ENCODE assay signal across 8 cellular contexts in the genomic region with DNA sequence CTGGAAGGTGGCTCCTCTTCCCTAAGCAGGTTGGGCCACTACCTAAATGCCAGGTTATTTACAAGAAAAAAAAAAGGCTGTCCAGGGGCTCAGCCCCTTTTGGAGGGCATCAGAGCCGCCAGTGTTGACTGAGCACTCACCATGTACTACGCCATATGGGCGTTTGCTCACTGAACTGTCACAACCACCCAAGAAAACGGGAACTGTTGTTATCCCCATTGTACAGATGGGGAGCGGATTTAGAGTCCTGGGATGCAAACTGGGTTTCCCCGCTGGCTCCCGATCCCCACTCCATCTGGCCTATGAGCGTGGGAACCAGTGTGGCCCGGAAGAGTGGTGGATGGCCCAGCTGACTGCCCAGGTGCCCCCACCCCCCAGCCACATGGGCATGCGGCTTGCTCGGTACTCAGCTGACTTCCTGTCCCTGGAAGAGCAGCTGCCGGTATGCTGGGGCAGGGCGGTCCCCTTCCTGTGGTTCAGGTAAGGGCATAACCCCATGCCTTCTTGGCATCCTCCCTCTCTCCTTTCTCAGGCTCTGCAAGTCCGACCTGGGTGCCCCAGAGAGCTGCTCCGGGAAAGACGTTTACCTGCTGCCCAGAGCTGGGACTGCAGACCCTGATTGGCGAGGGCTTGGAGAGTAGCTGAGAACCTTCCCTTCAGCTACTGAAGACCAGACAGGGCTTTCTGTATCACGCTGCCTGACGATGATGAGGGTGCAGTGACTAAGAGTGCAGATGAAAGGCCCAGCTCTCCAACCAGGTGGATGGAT. TPM values are rescaled to one million over a fixed set of nuclear protein-coding genes. Genes with fewer than 3 reads are reported as not detected.
DNase-seq lines count a peak whose midpoint lies in the region; ATAC-seq, FAIRE-seq and TF ChIP-seq lines count a peak whose summit lies in the region.

No MANE protein-coding gene starts in this region.

- H3K36me3 ChIP-seq in NT2/D1 (ENCODE audit: insufficient read depth, insufficient read length, low read length), result no peaks in the 10 kb centered on the region
- no peaks in the 10 kb centered on the region for H3K36me3 ChIP-seq in kidney (ENCODE audit: control insufficient read depth in 1 of 2, insufficient read depth in 2 of 2, low read length in 2 of 2)

- H3K4me3 Mint-ChIP-seq in activated T-helper 17 cell treated with anti-CD3 and anti-CD28 coated beads, Interleukin-2, amount 50 U/mL, for 72 hours, result peak overlapping the region; percentile 74
- H3K4me3 Mint-ChIP-seq in stimulated activated memory B cell treated with anti-CD40 and anti-IgM and Interleukin-4, amounts not matched to agents 10 μg/mL and 1 μg/mL and 100 μg/mL, for 72 hours, result peak overlapping the region; percentile 70

- no peak for FAIRE-seq in kidney (lab: Jason Lieb, UNC)

- H3K27me3 Mint-ChIP-seq in activated T-helper 17 cell treated with anti-CD3 and anti-CD28 coated beads, Interleukin-2, amount 50 U/mL, for 72 hours, result no peaks in the 10 kb centered on the region
- H3K27me3 Mint-ChIP-seq in stimulated activated memory B cell treated with anti-CD40 and anti-IgM and Interleukin-4, amounts not matched to agents 10 μg/mL and 1 μg/mL and 100 μg/mL, for 72 hours, result no peaks in the 10 kb centered on the region

- no peaks in the 10 kb centered on the region for H3K9me3 Mint-ChIP-seq in activated T-helper 17 cell treated with anti-CD3 and anti-CD28 coated beads, Interleukin-2, amount 50 U/mL, for 72 hours
- no peaks in the 10 kb centered on the region for H3K9me3 Mint-ChIP-seq in stimulated activated memory B cell treated with anti-CD40 and anti-IgM and Interleukin-4, amounts not matched to agents 10 μg/mL and 1 μg/mL and 100 μg/mL, for 72 hours

- intact Hi-C loops in kidney (cut with DNase I), result no loop called here

- no peak for TF ChIP-seq CTCF in GM12865 (IDR thresholded peaks at IDR 0.05; ENCODE audit: insufficient read depth, low read depth, low read length, missing control alignments)
- no peak for TF ChIP-seq CTCF in kidney (IDR thresholded peaks at IDR 0.05; ENCODE audit: borderline replicate concordance, extremely low read depth, insufficient read depth)

- peaks cover 55% of the 10 kb centered on the region for H3K4me1 Mint-ChIP-seq in activated T-helper 17 cell treated with anti-CD3 and anti-CD28 coated beads, Interleukin-2, amount 50 U/mL, for 72 hours
- H3K4me1 Mint-ChIP-seq in stimulated activated memory B cell treated with anti-CD40 and anti-IgM and Interleukin-4, amounts not matched to agents 10 μg/mL and 1 μg/mL and 100 μg/mL, for 72 hours, result peaks cover 76% of the 10 kb centered on the region

- DNase-seq in GM12865 (ENCODE audit: low read depth), result peak; percentile 81
- no peak for DNase-seq in NT2/D1 (ENCODE audit: low read depth, low spot score)
- DNase-seq in kidney, result peak; percentile 94
- DNase-seq in retina, result no peak

- H3K4me1 ChIP-seq in NT2/D1 (ENCODE audit: insufficient read depth, insufficient read length), result peaks cover 17% of the 10 kb centered on the region
- H3K4me1 ChIP-seq in kidney (ENCODE audit: control insufficient read depth in 1 of 2, insufficient read depth in 1 of 2, low read depth in 1 of 2, low read length in 2 of 2), result peaks cover 0 to 19% of the 10 kb centered on the region in 2 donors

- H3K4me3 ChIP-seq in GM12865 (ENCODE audit: low read depth, low read length), result no peak overlapping the region
- no peak overlapping the region for H3K4me3 ChIP-seq in NT2/D1 (ENCODE audit: insufficient read length, low read depth)
- H3K4me3 ChIP-seq in kidney (ENCODE audit: low read length in 2 of 2), result no peak overlapping the region

- H3K27ac Mint-ChIP-seq in activated T-helper 17 cell treated with anti-CD3 and anti-CD28 coated beads, Interleukin-2, amount 50 U/mL, for 72 hours, result peak overlapping the region; percentile 81
- peak overlapping the region; percentile 85 for H3K27ac Mint-ChIP-seq in stimulated activated memory B cell treated with anti-CD40 and anti-IgM and Interleukin-4, amounts not matched to agents 10 μg/mL and 1 μg/mL and 100 μg/mL, for 72 hours

- peak overlapping the region in 1 of 2 donors; percentile 8 for H3K27ac ChIP-seq in kidney (ENCODE audit: low read depth in 2 of 2, low read length in 2 of 2)

- ATAC-seq in activated T-helper 17 cell treated with anti-CD3 and anti-CD28 coated beads, Interleukin-2, amount 50 U/mL, for 72 hours (replicated peaks), result peak; percentile 75
- peak; percentile 83 for ATAC-seq in stimulated activated memory B cell treated with anti-CD40 and anti-IgM and Interleukin-4, amounts not matched to agents 10 μg/mL and 1 μg/mL and 100 μg/mL, for 72 hours
- ATAC-seq in GM21526 (IDR thresholded peaks at IDR 0.05; ENCODE audit: low FRiP score, unreplicated experiment) (no peak), GM21786 (IDR thresholded peaks at IDR 0.05; ENCODE audit: unreplicated experiment) (no peak)

- H3K36me3 Mint-ChIP-seq in activated T-helper 17 cell treated with anti-CD3 and anti-CD28 coated beads, Interleukin-2, amount 50 U/mL, for 72 hours (ENCODE audit: low read depth), result no peaks in the 10 kb centered on the region
- H3K36me3 Mint-ChIP-seq in stimulated activated memory B cell treated with anti-CD40 and anti-IgM and Interleukin-4, amounts not matched to agents 10 μg/mL and 1 μg/mL and 100 μg/mL, for 72 hours, result no peaks in the 10 kb centered on the region

- H3K27me3 ChIP-seq in NT2/D1 (ENCODE audit: insufficient read depth, insufficient read length), result peaks cover 78% of the 10 kb centered on the region

- peak overlapping the region; percentile 52 for H3K9ac ChIP-seq in NT2/D1 (ENCODE audit: insufficient read length, low read depth)
- no peak overlapping the region for H3K9ac ChIP-seq in kidney (ENCODE audit: low read length in 2 of 2)

- H3K9me3 ChIP-seq in NT2/D1 (ENCODE audit: insufficient read depth, low read length), result no peaks in the 10 kb centered on the region
- H3K9me3 ChIP-seq in kidney (ENCODE audit: control insufficient read depth in 1 of 2, low read length in 2 of 2), result no peaks in the 10 kb centered on the region

RNA-seq across cellular contexts. Expression of gene SOCS3, which starts 16.3 kb away (rescaled TPM):
- total RNA-seq in activated T-helper 17 cell treated with anti-CD3 and anti-CD28 coated beads, Interleukin-2, amount 50 U/mL, for 72 hours, result 100 to 1,000 TPM; 129 to 175 TPM
- 110 TPM for total RNA-seq in kidney
- 31.2 TPM for polyA plus RNA-seq in kidney (ENCODE audit: insufficient read depth, low read depth, low replicate concordance)

RNA-seq across cellular contexts. Expression of gene PGS1, which starts 34.8 kb away (rescaled TPM):
- total RNA-seq in activated T-helper 17 cell treated with anti-CD3 and anti-CD28 coated beads, Interleukin-2, amount 50 U/mL, for 72 hours, result 100 to 1,000 TPM in 1 of 2 donors, 10 to 100 TPM in 1; 76.1 to 101 TPM
- 65.4 TPM for total RNA-seq in kidney
- 15.6 TPM for polyA plus RNA-seq in kidney (ENCODE audit: insufficient read depth, low read depth, low replicate concordance)

Comparison
In these comparisons a context has a peak if more than half of its experiments do, and no peak if none do; other contexts are left out.
1. DNase-seq: peak in GM12865 (single experiment) and kidney (single experiment); none in NT2/D1 (single experiment) and retina (single experiment).
2. ATAC-seq: peak in activated T-helper 17 cell treated with anti-CD3 and anti-CD28 coated beads, Interleukin-2, amount 50 U/mL, for 72 hours (single experiment) and stimulated activated memory B cell treated with anti-CD40 and anti-IgM and Interleukin-4, amounts not matched to agents 10 μg/mL and 1 μg/mL and 100 μg/mL, for 72 hours (single experiment); none in GM21526 (single experiment) and GM21786 (single experiment).